Comparison of ENCODE assay signal across 3 cellular contexts in the genomic region with DNA sequence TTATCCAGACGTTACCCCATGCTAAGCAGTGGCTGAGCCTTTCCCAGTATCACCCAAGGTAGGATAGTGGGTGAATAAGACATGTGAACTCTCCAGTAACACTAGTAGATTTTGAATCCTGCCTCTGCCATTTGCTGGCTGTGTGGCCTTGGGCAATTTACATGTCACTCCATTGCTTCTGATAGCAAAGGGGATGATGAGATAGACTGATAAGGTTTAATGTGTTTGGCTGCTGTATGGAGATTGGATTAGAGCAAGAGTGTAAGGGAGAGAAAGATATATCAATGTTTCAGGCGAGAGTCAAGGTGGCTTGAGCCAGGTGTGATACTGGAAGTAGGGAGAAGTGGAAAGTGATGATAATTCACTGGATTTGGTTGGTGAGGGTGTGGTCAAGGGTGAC.
TF ChIP-seq lines count a peak whose summit lies in the region.

No MANE protein-coding gene starts in this region.

TF ChIP-seq in A549, 52 proteins besides CTCF, POLR2A, EP300 and RAD21:
- no peak for TF ChIP-seq FOSL2 (IDR thresholded peaks at IDR 0.05)
- no peak for TF ChIP-seq FOSL2 (CRISPR knock-in tag; IDR thresholded peaks at IDR 0.05)
- no peak for TF ChIP-seq FOSB (CRISPR knock-in tag; IDR thresholded peaks at IDR 0.05)
- no peak for TF ChIP-seq ESRRA (IDR thresholded peaks at IDR 0.05; ENCODE audit: borderline replicate concordance, low read length)
- TF ChIP-seq MAZ (IDR thresholded peaks at IDR 0.05; ENCODE audit: borderline replicate concordance, low read depth, low read length): no peak
- TF ChIP-seq RARB (CRISPR knock-in tag; IDR thresholded peaks at IDR 0.05): no peak
- no peak for TF ChIP-seq NFE2L2 (conservative IDR thresholded peaks at IDR 0.05; ENCODE audit: low read length)
- no peak for TF ChIP-seq BHLHE40 (IDR thresholded peaks at IDR 0.05; ENCODE audit: low read depth, low read length)
- TF ChIP-seq MAFK (IDR thresholded peaks at IDR 0.05; ENCODE audit: partially characterized antibody): no peak
- TF ChIP-seq ZNF302 (CRISPR knock-in tag; IDR thresholded peaks at IDR 0.05): no peak
- no peak for TF ChIP-seq CHD2 (IDR thresholded peaks at IDR 0.05; ENCODE audit: low read length, partially characterized antibody)
- no peak for TF ChIP-seq HEYL (CRISPR knock-in tag; IDR thresholded peaks at IDR 0.05)

TF ChIP-seq in IMR-90, 13 proteins besides CTCF, POLR2A, EP300 and RAD21:
- TF ChIP-seq, protein P1, sequence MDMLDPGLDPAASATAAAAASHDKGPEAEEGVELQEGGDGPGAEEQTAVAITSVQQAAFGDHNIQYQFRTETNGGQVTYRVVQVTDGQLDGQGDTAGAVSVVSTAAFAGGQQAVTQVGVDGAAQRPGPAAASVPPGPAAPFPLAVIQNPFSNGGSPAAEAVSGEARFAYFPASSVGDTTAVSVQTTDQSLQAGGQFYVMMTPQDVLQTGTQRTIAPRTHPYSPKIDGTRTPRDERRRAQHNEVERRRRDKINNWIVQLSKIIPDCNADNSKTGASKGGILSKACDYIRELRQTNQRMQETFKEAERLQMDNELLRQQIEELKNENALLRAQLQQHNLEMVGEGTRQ (IDR thresholded peaks at IDR 0.05; ENCODE audit: low read depth, low read length): no peak
- no peak for TF ChIP-seq FOS (IDR thresholded peaks at IDR 0.05; ENCODE audit: low read depth, low read length)

TF ChIP-seq in SK-N-SH, 30 proteins besides CTCF, POLR2A, EP300 and RAD21:
- TF ChIP-seq GATA2 (CRISPR knock-in tag; IDR thresholded peaks at IDR 0.05): peak; percentile 96
- no peak for TF ChIP-seq JUND (IDR thresholded peaks at IDR 0.05)
- no peak for TF ChIP-seq NRF1 (IDR thresholded peaks at IDR 0.05; ENCODE audit: low read depth, low read length)
- TF ChIP-seq, protein P2, sequence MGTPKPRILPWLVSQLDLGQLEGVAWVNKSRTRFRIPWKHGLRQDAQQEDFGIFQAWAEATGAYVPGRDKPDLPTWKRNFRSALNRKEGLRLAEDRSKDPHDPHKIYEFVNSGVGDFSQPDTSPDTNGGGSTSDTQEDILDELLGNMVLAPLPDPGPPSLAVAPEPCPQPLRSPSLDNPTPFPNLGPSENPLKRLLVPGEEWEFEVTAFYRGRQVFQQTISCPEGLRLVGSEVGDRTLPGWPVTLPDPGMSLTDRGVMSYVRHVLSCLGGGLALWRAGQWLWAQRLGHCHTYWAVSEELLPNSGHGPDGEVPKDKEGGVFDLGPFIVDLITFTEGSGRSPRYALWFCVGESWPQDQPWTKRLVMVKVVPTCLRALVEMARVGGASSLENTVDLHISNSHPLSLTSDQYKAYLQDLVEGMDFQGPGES (IDR thresholded peaks at IDR 0.05; ENCODE audit: low read depth, low read length): no peak
- TF ChIP-seq CHD2 (IDR thresholded peaks at IDR 0.05; ENCODE audit: low read length, partially characterized antibody): peak; percentile 50
- no peak for TF ChIP-seq TEAD4 (IDR thresholded peaks at IDR 0.05; ENCODE audit: borderline replicate concordance, insufficient read depth)
- TF ChIP-seq MXI1 (IDR thresholded peaks at IDR 0.05; ENCODE audit: low read depth, low read length): 0 out of 2 replicates have a peak, but pooled peaks have one; percentile 22
- peak; percentile 74; the same call in 1 of the 2 replicates for TF ChIP-seq RCOR1 (IDR thresholded peaks at IDR 0.05; ENCODE audit: low read length)
